In genomic region chr2:238320246-238320647, GRCh38 we compare ENCODE assay signal across 8 cellular contexts. TPM values are rescaled to one million over a fixed set of nuclear protein-coding genes. Genes with fewer than 3 reads are reported as not detected.
DNase-seq lines count a peak whose midpoint lies in the region; ATAC-seq and TF ChIP-seq lines count a peak whose summit lies in the region.

A gene with protein sequence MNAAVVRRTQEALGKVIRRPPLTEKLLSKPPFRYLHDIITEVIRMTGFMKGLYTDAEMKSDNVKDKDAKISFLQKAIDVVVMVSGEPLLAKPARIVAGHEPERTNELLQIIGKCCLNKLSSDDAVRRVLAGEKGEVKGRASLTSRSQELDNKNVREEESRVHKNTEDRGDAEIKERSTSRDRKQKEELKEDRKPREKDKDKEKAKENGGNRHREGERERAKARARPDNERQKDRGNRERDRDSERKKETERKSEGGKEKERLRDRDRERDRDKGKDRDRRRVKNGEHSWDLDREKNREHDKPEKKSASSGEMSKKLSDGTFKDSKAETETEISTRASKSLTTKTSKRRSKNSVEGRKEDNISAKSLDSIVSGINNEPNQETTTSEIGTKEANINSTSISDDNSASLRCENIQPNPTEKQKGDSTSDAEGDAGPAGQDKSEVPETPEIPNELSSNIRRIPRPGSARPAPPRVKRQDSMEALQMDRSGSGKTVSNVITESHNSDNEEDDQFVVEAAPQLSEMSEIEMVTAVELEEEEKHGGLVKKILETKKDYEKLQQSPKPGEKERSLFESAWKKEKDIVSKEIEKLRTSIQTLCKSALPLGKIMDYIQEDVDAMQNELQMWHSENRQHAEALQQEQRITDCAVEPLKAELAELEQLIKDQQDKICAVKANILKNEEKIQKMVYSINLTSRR (plus strand): TSS chr2:238320518. CDS start chr2:238320663, 145 bp downstream.

- H3K27me3 ChIP-seq in CD8-positive, alpha-beta T cell (ENCODE audit: insufficient read depth, low read length), result no peaks in the 10 kb centered on the region
- peaks cover 39% of the 10 kb centered on the region for H3K27me3 ChIP-seq in NT2/D1 (ENCODE audit: insufficient read depth, insufficient read length)

- intact Hi-C loops in CD8-positive, alpha-beta T cell (cut with DNase I, micrococcal nuclease), result loop anchor here (1.0 to 5.0 kb wide), 5 partner anchors 31 to 353 kb away; partner anchors contain the start of genes ASB1 (in 1 of the 2), ILKAP (in 1 of the 2), PER2 (in 1 of the 2) and UBE2F (in 1 of the 2)

- H3K4me1 ChIP-seq in CD8-positive, alpha-beta T cell (ENCODE audit: insufficient read depth, low read length), result peaks cover 19% of the 10 kb centered on the region
- peaks cover 5% of the 10 kb centered on the region for H3K4me1 ChIP-seq in NT2/D1 (ENCODE audit: insufficient read depth, insufficient read length)

- peak within 1 kb of the TSS; percentile 22 for H3K27ac Mint-ChIP-seq in CD8-positive, alpha-beta T cell

- no peaks in the 10 kb centered on the region for H3K9me3 Mint-ChIP-seq in CD8-positive, alpha-beta T cell

- no peaks in the 10 kb centered on the region for H3K9me3 ChIP-seq in CD8-positive, alpha-beta T cell (ENCODE audit: low read length)
- no peaks in the 10 kb centered on the region for H3K9me3 ChIP-seq in NT2/D1 (ENCODE audit: insufficient read depth, low read length)

- POLR2A ChIA-PET in CD8-positive, alpha-beta T cell (lab: Charles Lee), result no interaction called here

- peaks cover 24% of the 10 kb centered on the region for H3K4me1 Mint-ChIP-seq in CD8-positive, alpha-beta T cell (ENCODE audit: low read depth)

- peak within 1 kb of the TSS; percentile 82 for H3K9ac ChIP-seq in NT2/D1 (ENCODE audit: insufficient read length, low read depth)

- peak within 1 kb of the TSS; percentile 58 for H3K4me3 ChIP-seq in CD8-positive, alpha-beta T cell (ENCODE audit: low read depth, low read length)
- H3K4me3 ChIP-seq in NT2/D1 (ENCODE audit: insufficient read length, low read depth), result peak within 1 kb of the TSS; percentile 69

- no peak for TF ChIP-seq CTCF in CD8-positive, alpha-beta T cell (IDR thresholded peaks at IDR 0.05)
- no peak for TF ChIP-seq CTCF in GM20000 (IDR thresholded peaks at IDR 0.05; ENCODE audit: extremely low read depth, missing control alignments)

- no peak within 1 kb of the TSS for H3K27ac ChIP-seq in CD8-positive, alpha-beta T cell (ENCODE audit: low read depth, low read length)

- peaks cover 5% of the 10 kb centered on the region for H3K36me3 Mint-ChIP-seq in CD8-positive, alpha-beta T cell

- peak; percentile 70 to 89 (median 84) for DNase-seq in CD8-positive, alpha-beta T cell
- DNase-seq in GM20000 (ENCODE audit: low spot score), result peak; percentile 100
- peak; percentile 92 for DNase-seq in HT-29 (ENCODE audit: low spot score)
- peak; percentile 74 for DNase-seq in NT2/D1 (ENCODE audit: low read depth, low spot score)
- DNase-seq in activated CD8-positive, alpha-beta memory T cell treated with anti-CD3 and anti-CD28 coated beads, Interleukin-2, amount 50 U/mL, for 4 hours, result peak; percentile 86
- peak; percentile 97 for DNase-seq in epidermal melanocyte (ENCODE audit: insufficient read length, low spot score)
- DNase-seq in middle frontal gyrus (ENCODE audit: extremely low spot score, low spot score), result peak; percentile 89
- peak; percentile 77 to 80 for DNase-seq in stimulated activated CD8-positive, alpha-beta memory T cell treated with anti-CD3 and anti-CD28 coated beads, Interleukin-15, amount 100 ng/mL, for 48 hours (ENCODE audit: low read depth in 2 of 2)

- CTCF ChIA-PET in CD8-positive, alpha-beta T cell (lab: Charles Lee), result no interaction called here

- peak within 1 kb of the TSS; percentile 84 for H3K4me3 Mint-ChIP-seq in CD8-positive, alpha-beta T cell

- peak; percentile 94 for ATAC-seq in CD8-positive, alpha-beta T cell

- peaks cover 4% of the 10 kb centered on the region for H3K27me3 Mint-ChIP-seq in CD8-positive, alpha-beta T cell (ENCODE audit: low read depth)

- H3K36me3 ChIP-seq in CD8-positive, alpha-beta T cell (ENCODE audit: insufficient read depth, low read length), result no peaks in the 10 kb centered on the region
- peaks cover 9% of the 10 kb centered on the region for H3K36me3 ChIP-seq in NT2/D1 (ENCODE audit: insufficient read depth, insufficient read length, low read length)

RNA-seq across cellular contexts. Expression of the gene that starts here (rescaled TPM):
- total RNA-seq in CD8-positive, alpha-beta T cell, result 1 to 10 TPM; 6.1 to 8.6 TPM
- total RNA-seq in HT-29 (2014; rRNA removed; shearing (Covaris generic)), result 2.4 and 3.6 TPM in 2 replicates
